9 cellular contexts compared by ENCODE assay signal in the genomic region with DNA sequence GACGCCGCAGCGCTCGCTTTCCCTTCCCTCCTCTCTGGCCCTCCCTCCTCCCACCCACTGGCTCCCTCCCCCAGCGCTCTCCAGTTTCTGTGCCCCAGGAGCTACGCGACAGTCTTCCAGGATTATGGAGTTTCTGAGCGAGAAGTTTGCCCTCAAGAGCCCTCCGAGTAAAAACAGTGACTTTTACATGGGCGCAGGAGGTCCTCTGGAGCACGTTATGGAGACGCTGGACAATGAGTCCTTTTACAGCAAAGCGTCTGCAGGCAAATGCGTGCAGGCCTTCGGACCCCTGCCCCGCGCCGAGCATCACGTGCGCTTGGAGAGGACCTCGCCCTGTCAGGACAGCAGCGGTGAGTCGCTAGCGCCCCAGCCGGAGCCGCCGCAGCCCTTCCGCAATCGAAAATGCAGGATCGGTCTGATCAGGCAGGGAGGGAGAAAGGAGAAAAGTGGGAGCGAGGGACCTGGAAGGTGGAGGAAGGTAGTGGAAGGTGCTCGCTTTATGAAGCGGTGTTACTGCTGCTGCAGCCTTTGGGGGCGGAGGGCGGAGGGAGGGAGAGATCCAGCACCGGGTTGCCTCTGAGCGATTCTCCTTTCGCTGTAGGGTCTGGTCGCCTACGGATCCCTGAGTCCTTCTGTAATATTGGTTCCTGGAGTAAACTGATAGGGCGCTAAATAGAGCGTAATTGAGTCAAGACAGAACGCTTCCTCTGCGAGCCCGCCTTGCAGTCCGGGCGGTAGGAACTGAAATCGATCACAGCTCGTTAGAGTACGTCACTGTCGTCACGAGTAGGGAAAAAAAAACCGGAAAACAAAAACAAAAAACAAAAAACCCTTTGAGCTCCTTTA. TPM values are rescaled to one million over a fixed set of nuclear protein-coding genes. Genes with fewer than 3 reads are reported as not detected.
DNase-seq lines count a peak whose midpoint lies in the region; ATAC-seq, FAIRE-seq and TF ChIP-seq lines count a peak whose summit lies in the region.
"Had no signal": no experiment of that assay in that cellular context is flagged by ENCODE, and none has a peak within 500 bp of the region (broad histone marks: within the 10 kb centered on the region; RNA-seq: fewer than 3 reads in every experiment).

A gene (plus strand): TSS at position 83 of the 846 bp plus-strand sequence. CDS start 42 bp downstream, at position 125.

- TF ChIP-seq POLR2A in GM18505 (IDR thresholded peaks at IDR 0.05; ENCODE audit: borderline replicate concordance, extremely low read depth, insufficient read depth, insufficient read length): no peak

- H3K4me1 Mint-ChIP-seq in T-helper 1 cell treated with Interleukin-12 subunit alpha and Interleukin-12 subunit beta and Interleukin-4 antibody, amounts not matched to agents 30 μg/mL and 1 μg/mL, for 36 hours (ENCODE audit: low read depth): peaks cover 4% of the 10 kb centered on the region

- WGBS in pancreas, 2 donors: 3 to 4% methylated on average over 53 of the region's 53 CpGs

- H3K9me3 Mint-ChIP-seq in T-helper 1 cell treated with Interleukin-12 subunit alpha and Interleukin-12 subunit beta and Interleukin-4 antibody, amounts not matched to agents 30 μg/mL and 1 μg/mL, for 36 hours: no peaks in the 10 kb centered on the region

- no peaks in the 10 kb centered on the region for H3K36me3 Mint-ChIP-seq in T-helper 1 cell treated with Interleukin-12 subunit alpha and Interleukin-12 subunit beta and Interleukin-4 antibody, amounts not matched to agents 30 μg/mL and 1 μg/mL, for 36 hours (ENCODE audit: low read depth)

- no peak for FAIRE-seq in pancreas (lab: Jason Lieb, UNC)

- H3K27me3 Mint-ChIP-seq in T-helper 1 cell treated with Interleukin-12 subunit alpha and Interleukin-12 subunit beta and Interleukin-4 antibody, amounts not matched to agents 30 μg/mL and 1 μg/mL, for 36 hours (ENCODE audit: low read depth): peaks cover 61% of the 10 kb centered on the region

- no peak for TF ChIP-seq CTCF in pancreas (IDR thresholded peaks at IDR 0.05)

- ATAC-seq in GM18505 (IDR thresholded peaks at IDR 0.05; ENCODE audit: unreplicated experiment): peak; percentile 67
- peak; percentile 44 for ATAC-seq in HG03175 (IDR thresholded peaks at IDR 0.05; ENCODE audit: unreplicated experiment)
- peak; percentile 28 to 70 (median 64) for ATAC-seq in pancreas
- no peak for ATAC-seq in GM21825 (IDR thresholded peaks at IDR 0.05; ENCODE audit: unreplicated experiment)

- no peaks in the 10 kb centered on the region for H3K36me3 ChIP-seq in pancreas

- peak within 1 kb of the TSS in 2 of 4 donors; percentile 26 to 44 for H3K4me3 ChIP-seq in pancreas

- peak within 1 kb of the TSS; percentile 59 for H3K27ac Mint-ChIP-seq in T-helper 1 cell treated with Interleukin-12 subunit alpha and Interleukin-12 subunit beta and Interleukin-4 antibody, amounts not matched to agents 30 μg/mL and 1 μg/mL, for 36 hours

- peaks cover 11 to 91% (median 34%) of the 10 kb centered on the region in 4 donors for H3K27me3 ChIP-seq in pancreas

- H3K4me3 Mint-ChIP-seq in T-helper 1 cell treated with Interleukin-12 subunit alpha and Interleukin-12 subunit beta and Interleukin-4 antibody, amounts not matched to agents 30 μg/mL and 1 μg/mL, for 36 hours: peak within 1 kb of the TSS; percentile 68

- peaks cover 0 to 4% (median 0%) of the 10 kb centered on the region in 4 donors for H3K9me3 ChIP-seq in pancreas

- H3K4me1 ChIP-seq in pancreas: peaks cover 0 to 4% (median 0%) of the 10 kb centered on the region in 3 donors

- DNase-seq in fibroblast of the conjunctiva (ENCODE audit: low read depth) (peak; percentile 72), pancreas (peak in 4 of 6 donors; percentile 12 to 79 (median 40))
- no peak for DNase-seq in stimulated activated CD4-positive, alpha-beta T cell treated with anti-CD3 and anti-CD28 coated beads, Interleukin-4, amount 100 ng/mL, for 1 hour
- DNase-seq in activated naive CD4-positive, alpha-beta T cell (lab: John Stamatoyannopoulos, UW): no peak

- intact Hi-C loops in pancreas (cut with DNase I): no loop called here

- no peak within 1 kb of the TSS for H3K27ac ChIP-seq in pancreas

RNA-seq across cellular contexts. Expression of the gene that starts here (rescaled TPM):
- total RNA-seq in pancreas: not detected
- polyA plus RNA-seq in pancreas: not detected
- total RNA-seq: T-helper 2 cell treated with Interferon-gamma antibody and Interleukin-4, amounts not matched to agents 100 ng/mL and 5 ng/mL, for 36 hours had no signal

Comparison
In these comparisons a context has a peak if more than half of its experiments do, and no peak if none do; other contexts are left out.
1. Peak in DNase-seq and ATAC-seq in pancreas; RNA of the gene not detected or under 1 TPM.